In the genomic region with DNA sequence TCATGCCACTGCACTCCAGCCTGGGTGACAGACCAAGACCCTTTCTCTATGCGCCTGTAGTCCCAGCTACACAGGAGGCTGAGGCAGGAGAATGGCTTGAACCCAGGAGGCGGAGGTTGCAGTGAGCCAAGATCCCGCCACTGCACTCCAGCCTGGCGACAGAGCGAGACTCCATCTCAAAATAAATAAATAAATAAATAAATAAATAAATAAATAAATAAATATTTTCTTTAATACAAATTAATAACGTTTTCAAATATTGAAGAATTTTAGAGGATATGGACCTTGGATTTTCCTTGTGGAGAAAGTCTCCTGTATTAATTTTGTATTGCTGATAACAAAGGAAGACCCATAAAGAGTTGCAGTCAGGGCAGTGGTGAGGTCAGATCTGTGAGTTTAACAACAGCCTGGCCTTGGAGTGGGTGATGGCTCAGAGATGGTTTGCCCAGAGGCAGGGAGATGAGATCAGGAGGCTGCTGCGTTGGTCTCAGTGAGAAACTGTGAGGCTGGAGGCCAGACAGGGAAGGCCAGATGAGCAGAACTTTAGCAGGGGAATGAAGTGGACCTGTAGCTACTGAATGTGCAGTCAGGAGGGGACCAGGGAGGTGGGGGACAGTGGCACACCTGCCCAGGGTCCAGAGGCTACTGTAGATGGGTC, we compare ENCODE assay signal across 14 cellular contexts. TPM values are rescaled to one million over a fixed set of nuclear protein-coding genes. Genes with fewer than 3 reads are reported as not detected.
DNase-seq lines count a peak whose midpoint lies in the region; ATAC-seq lines count a peak whose summit lies in the region.
"Had no signal": no experiment of that assay in that cellular context is flagged by ENCODE, and none has a peak within 500 bp of the region (broad histone marks: within the 10 kb centered on the region; RNA-seq: fewer than 3 reads in every experiment).

No MANE protein-coding gene starts in this region.

- CTCF ChIA-PET in naive thymus-derived CD4-positive, alpha-beta T cell (lab: Charles Lee) = interaction anchor here (0.6 kb wide), 2 partner anchors 51 to 211 kb away, joined by 3 read pairs; no protein-coding TSS in a partner anchor

- POLR2A ChIA-PET in naive thymus-derived CD4-positive, alpha-beta T cell (lab: Charles Lee) = interaction anchor here (0.7 kb wide), 1 partner anchor 31 kb away, joined by 3 read pairs; no protein-coding TSS in a partner anchor

- no peak overlapping the region for H3K27ac ChIP-seq in naive thymus-derived CD4-positive, alpha-beta T cell (ENCODE audit: low read depth, low read length)
- H3K27ac ChIP-seq: brain microvascular endothelial cell, right atrium auricular region had no signal

- H3K9me3 ChIP-seq in naive thymus-derived CD4-positive, alpha-beta T cell (ENCODE audit: control insufficient read depth in 2 of 3, low read length in 3 of 3) = no peaks in the 10 kb centered on the region
- H3K9me3 ChIP-seq: right atrium auricular region had no signal

- ATAC-seq in stimulated activated effector memory CD8-positive, alpha-beta T cell treated with anti-CD3 and anti-CD28 coated beads, Interleukin-12 subunit alpha, Interleukin-12 subunit beta, amount 100 ng/mL, for 72 hours = no peak
- no peak for ATAC-seq in naive thymus-derived CD4-positive, alpha-beta T cell
- ATAC-seq: esophagus mucosa, T-helper 17 cell had no signal

- H3K27me3 Mint-ChIP-seq in naive thymus-derived CD4-positive, alpha-beta T cell = no peaks in the 10 kb centered on the region

- no peaks in the 10 kb centered on the region for H3K36me3 Mint-ChIP-seq in stimulated activated effector memory CD8-positive, alpha-beta T cell treated with anti-CD3 and anti-CD28 coated beads, Interleukin-12 subunit alpha, Interleukin-12 subunit beta, amount 100 ng/mL, for 72 hours
- no peaks in the 10 kb centered on the region for H3K36me3 Mint-ChIP-seq in naive thymus-derived CD4-positive, alpha-beta T cell
- H3K36me3 Mint-ChIP-seq: immature natural killer cell had no signal

- peak overlapping the region; percentile 27 for H3K27ac Mint-ChIP-seq in stimulated activated effector memory CD8-positive, alpha-beta T cell treated with anti-CD3 and anti-CD28 coated beads, Interleukin-12 subunit alpha, Interleukin-12 subunit beta, amount 100 ng/mL, for 72 hours
- peak overlapping the region in 2 of 9 donors; percentile 48 to 87 for H3K27ac Mint-ChIP-seq in naive thymus-derived CD4-positive, alpha-beta T cell
- H3K27ac Mint-ChIP-seq: T-helper 17 cell had no signal

- intact Hi-C loops in naive thymus-derived CD4-positive, alpha-beta T cell (cut with micrococcal nuclease) = no loop called here

- H3K36me3 ChIP-seq in naive thymus-derived CD4-positive, alpha-beta T cell (ENCODE audit: control insufficient read depth in 2 of 3, insufficient read depth in 3 of 3, low read length in 3 of 3) = no peaks in the 10 kb centered on the region
- H3K36me3 ChIP-seq: brain microvascular endothelial cell, right atrium auricular region had no signal

- no peaks in the 10 kb centered on the region for H3K27me3 ChIP-seq in naive thymus-derived CD4-positive, alpha-beta T cell (ENCODE audit: control insufficient read depth in 2 of 2, insufficient read depth in 2 of 2, low read length in 2 of 2)
- H3K27me3 ChIP-seq: brain microvascular endothelial cell, right atrium auricular region had no signal

- no peaks in the 10 kb centered on the region for H3K9me3 Mint-ChIP-seq in stimulated activated effector memory CD8-positive, alpha-beta T cell treated with anti-CD3 and anti-CD28 coated beads, Interleukin-12 subunit alpha, Interleukin-12 subunit beta, amount 100 ng/mL, for 72 hours
- H3K9me3 Mint-ChIP-seq in naive thymus-derived CD4-positive, alpha-beta T cell = no peaks in the 10 kb centered on the region
- H3K9me3 Mint-ChIP-seq: immature natural killer cell had no signal

- DNase-seq in activated effector memory CD4-positive, alpha-beta T cell treated with anti-CD3 and anti-CD28 coated beads, Interleukin-2, amount 50 U/mL, for 16 hours = peak; percentile 42
- no peak for DNase-seq in activated effector memory CD4-positive, alpha-beta T cell treated with Interleukin-2 at 50 U/mL for 16 hours
- DNase-seq in epidermal melanocyte (ENCODE audit: insufficient read length, low spot score) (peak; percentile 14), SHP77 treated with DMSO at 0.1 percent for 48 hours (lab: John Stamatoyannopoulos, UW) (no peak)
- no peak for DNase-seq in stimulated activated effector memory CD8-positive, alpha-beta T cell treated with anti-CD3 and anti-CD28 coated beads, Interleukin-12 subunit alpha, Interleukin-12 subunit beta, amount 100 ng/mL, for 72 hours (ENCODE audit: low spot score in 2 of 2)
- DNase-seq in naive thymus-derived CD4-positive, alpha-beta T cell = no peak
- DNase-seq: activated naive CD4-positive, alpha-beta T cell treated with Interleukin-2 at 50 U/mL for 16 hours; brain microvascular endothelial cell; dermis blood vessel endothelial cell; immature natural killer cell; NCI-H187 treated with DMSO at 0.1 percent for 48 hours; T-helper 17 cell had no signal

- H3K4me3 ChIP-seq in naive thymus-derived CD4-positive, alpha-beta T cell (ENCODE audit: low read length) = no peak overlapping the region
- H3K4me3 ChIP-seq: right atrium auricular region had no signal

- no peak overlapping the region for H3K4me3 Mint-ChIP-seq in stimulated activated effector memory CD8-positive, alpha-beta T cell treated with anti-CD3 and anti-CD28 coated beads, Interleukin-12 subunit alpha, Interleukin-12 subunit beta, amount 100 ng/mL, for 72 hours
- H3K4me3 Mint-ChIP-seq in naive thymus-derived CD4-positive, alpha-beta T cell = no peak overlapping the region
- H3K4me3 Mint-ChIP-seq: immature natural killer cell, T-helper 17 cell had no signal

- H3K4me1 ChIP-seq in naive thymus-derived CD4-positive, alpha-beta T cell (ENCODE audit: control insufficient read depth in 2 of 2, insufficient read depth in 2 of 2, low read length in 2 of 2) = no peaks in the 10 kb centered on the region
- H3K4me1 ChIP-seq: right atrium auricular region had no signal

- H3K4me1 Mint-ChIP-seq in stimulated activated effector memory CD8-positive, alpha-beta T cell treated with anti-CD3 and anti-CD28 coated beads, Interleukin-12 subunit alpha, Interleukin-12 subunit beta, amount 100 ng/mL, for 72 hours = peaks cover 6% of the 10 kb centered on the region
- H3K4me1 Mint-ChIP-seq in naive thymus-derived CD4-positive, alpha-beta T cell = peaks cover 0 to 8% (median 6%) of the 10 kb centered on the region in 7 donors
- H3K4me1 Mint-ChIP-seq: immature natural killer cell had no signal

RNA-seq across cellular contexts. Expression of a gene that starts 4.4 kb away (rescaled TPM):
- 10 to 100 TPM in 1 of 5 experiments, 1 to 10 TPM in 1, under 1 TPM in 2, not detected in 1; 0.79 to 11.9 (median 1.3) TPM for total RNA-seq in naive thymus-derived CD4-positive, alpha-beta T cell
- not detected for polyA plus RNA-seq in naive thymus-derived CD4-positive, alpha-beta T cell

RNA-seq across cellular contexts. Expression of a gene that starts 36.1 kb away (rescaled TPM):
- total RNA-seq in naive thymus-derived CD4-positive, alpha-beta T cell = 10 to 100 TPM; 10.9 to 25.4 (median 16.5) TPM
- under 1 TPM; 0.26 to 0.83 TPM for polyA plus RNA-seq in naive thymus-derived CD4-positive, alpha-beta T cell

RNA-seq across cellular contexts. Expression of a gene that starts 36.2 kb away (rescaled TPM):
- 100 to 1,000 TPM; 287 to 390 (median 339) TPM for total RNA-seq in naive thymus-derived CD4-positive, alpha-beta T cell
- 10 to 100 TPM; 75.3 to 88.4 TPM for polyA plus RNA-seq in naive thymus-derived CD4-positive, alpha-beta T cell

RNA-seq across cellular contexts. Expression of a gene that starts 50.8 kb away (rescaled TPM):
- total RNA-seq in naive thymus-derived CD4-positive, alpha-beta T cell = 10 to 100 TPM; 51.2 to 91.5 (median 52.3) TPM
- polyA plus RNA-seq in naive thymus-derived CD4-positive, alpha-beta T cell = 10 to 100 TPM; 15.1 to 31.1 TPM

RNA-seq across cellular contexts. Expression of a gene that starts 55.7 kb away (rescaled TPM):
- 10 to 100 TPM; 12.3 to 58.7 (median 55.2) TPM for total RNA-seq in naive thymus-derived CD4-positive, alpha-beta T cell
- 10 to 100 TPM; 16.0 to 41.3 TPM for polyA plus RNA-seq in naive thymus-derived CD4-positive, alpha-beta T cell

Comparison
In these comparisons a context has a peak if more than half of its experiments do, and no peak if none do; other contexts are left out.
1. DNase-seq: peak in activated effector memory CD4-positive, alpha-beta T cell treated with anti-CD3 and anti-CD28 coated beads, Interleukin-2, amount 50 U/mL, for 16 hours (single experiment) and epidermal melanocyte (single experiment); none in activated effector memory CD4-positive, alpha-beta T cell treated with Interleukin-2 at 50 U/mL for 16 hours (single experiment), stimulated activated effector memory CD8-positive, alpha-beta T cell treated with anti-CD3 and anti-CD28 coated beads, Interleukin-12 subunit alpha, Interleukin-12 subunit beta, amount 100 ng/mL, for 72 hours (0 of 2), naive thymus-derived CD4-positive, alpha-beta T cell (0 of 9) and SHP77 treated with DMSO at 0.1 percent for 48 hours (single experiment).